10 cellular contexts compared by ENCODE assay signal in the genomic region with DNA sequence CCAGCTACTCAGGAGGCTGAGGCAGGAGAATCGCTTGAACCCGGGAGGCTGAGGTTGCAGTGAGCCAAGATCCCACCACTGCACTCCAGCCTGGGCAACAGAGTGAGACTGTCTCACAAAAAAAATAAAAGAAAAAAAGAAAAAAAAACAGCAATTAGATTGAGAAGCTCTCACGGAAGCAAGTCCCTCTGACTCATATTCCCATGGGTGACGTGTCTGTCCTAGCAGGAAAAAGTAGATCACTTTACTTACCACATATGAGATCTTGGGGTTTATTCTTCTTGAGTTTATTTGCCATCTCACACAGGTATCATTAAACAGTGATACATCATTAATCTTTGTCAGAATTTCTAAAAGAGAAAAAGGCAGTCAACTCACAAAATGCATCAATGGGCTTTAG.
DNase-seq lines count a peak whose midpoint lies in the region; ATAC-seq and TF ChIP-seq lines count a peak whose summit lies in the region.
"Had no signal": no experiment of that assay in that cellular context is flagged by ENCODE, and none has a peak within 500 bp of the region (broad histone marks: within the 10 kb centered on the region; RNA-seq: fewer than 3 reads in every experiment).

No MANE protein-coding gene starts in this region.

- no peak overlapping the region for H3K4me2 ChIP-seq in Karpas-422 (ENCODE audit: low read depth, low read length, poor library complexity, severe bottlenecking)

- no peak overlapping the region for H3K27ac Mint-ChIP-seq in activated naive CD8-positive, alpha-beta T cell treated with anti-CD3 and anti-CD28 coated beads for 36 hours

- H3K27me3 ChIP-seq in Karpas-422 (ENCODE audit: low read length), result no peaks in the 10 kb centered on the region
- no peaks in the 10 kb centered on the region for H3K27me3 ChIP-seq in brain microvascular endothelial cell (replicated peaks)
- no peaks in the 10 kb centered on the region for H3K27me3 ChIP-seq in lower lobe of right lung (ENCODE audit: low read depth)

- no peak overlapping the region for H3K4me3 Mint-ChIP-seq in activated naive CD8-positive, alpha-beta T cell treated with anti-CD3 and anti-CD28 coated beads for 36 hours

- no peaks in the 10 kb centered on the region for H3K9me3 ChIP-seq in Karpas-422 (ENCODE audit: low read length)
- no peaks in the 10 kb centered on the region for H3K9me3 ChIP-seq in lower lobe of right lung
- H3K9me3 ChIP-seq: HAP-1, psoas muscle had no signal

- H3K4me1 ChIP-seq in Karpas-422 (ENCODE audit: low read length), result peaks cover 51% of the 10 kb centered on the region
- H3K4me1 ChIP-seq in lower lobe of right lung, result no peaks in the 10 kb centered on the region
- H3K4me1 ChIP-seq: psoas muscle had no signal

- in situ Hi-C loops in brain microvascular endothelial cell (cut with HindIII; ENCODE audit: low pct_ligation_motif_present, low sequenced_read_pairs), result loop anchor here (25.0 kb wide), 1 partner anchor 250 kb away; no protein-coding TSS in a partner anchor

- H3K79me2 ChIP-seq in Karpas-422 (ENCODE audit: low read length), result no peaks in the 10 kb centered on the region

- H3K4me1 Mint-ChIP-seq in activated naive CD8-positive, alpha-beta T cell treated with anti-CD3 and anti-CD28 coated beads for 36 hours, result no peaks in the 10 kb centered on the region

- ATAC-seq in lower lobe of right lung, result no peak
- no peak for ATAC-seq in GM18511 (IDR thresholded peaks at IDR 0.05; ENCODE audit: unreplicated experiment)
- ATAC-seq: psoas muscle had no signal

- no peaks in the 10 kb centered on the region for H3K9me2 ChIP-seq in Karpas-422 (replicated peaks; ENCODE audit: insufficient read depth, low read length)

- H3K27ac ChIP-seq in Karpas-422 (ENCODE audit: low read length) (no peak overlapping the region), brain microvascular endothelial cell (peak overlapping the region; percentile 78), lower lobe of right lung (no peak overlapping the region)
- H3K27ac ChIP-seq: psoas muscle had no signal

- intact Hi-C loops in lower lobe of right lung (cut with DNase I), result no loop called here

- H3K4me3 ChIP-seq in AG10803 (ENCODE audit: low read length) (no peak overlapping the region), Karpas-422 (ENCODE audit: low read length) (no peak overlapping the region), brain microvascular endothelial cell (ENCODE audit: low read depth, low read length) (no peak overlapping the region), lower lobe of right lung (no peak overlapping the region)
- H3K4me3 ChIP-seq: HAP-1, psoas muscle had no signal

- no peaks in the 10 kb centered on the region for H4K20me1 ChIP-seq in Karpas-422 (ENCODE audit: insufficient read depth, low read depth, low read length)

- H3K9me3 Mint-ChIP-seq in activated naive CD8-positive, alpha-beta T cell treated with anti-CD3 and anti-CD28 coated beads for 36 hours, result no peaks in the 10 kb centered on the region

- no peaks in the 10 kb centered on the region for H3K27me3 Mint-ChIP-seq in activated naive CD8-positive, alpha-beta T cell treated with anti-CD3 and anti-CD28 coated beads for 36 hours

- peak overlapping the region; percentile 15; the same call in 1 of the 2 replicates for H3K9ac ChIP-seq in Karpas-422 (ENCODE audit: low read length)

- no peak overlapping the region for H2AFZ ChIP-seq in Karpas-422 (ENCODE audit: low read length)

- no peak for TF ChIP-seq CTCF in AG10803 (conservative IDR thresholded peaks at IDR 0.05; ENCODE audit: low read length)
- TF ChIP-seq CTCF in brain microvascular endothelial cell (IDR thresholded peaks at IDR 0.05; ENCODE audit: low read depth, low read length, missing control alignments), result no peak
- TF ChIP-seq CTCF in lower lobe of right lung (IDR thresholded peaks at IDR 0.05), result no peak

- peaks cover 5% of the 10 kb centered on the region for H3K36me3 Mint-ChIP-seq in activated naive CD8-positive, alpha-beta T cell treated with anti-CD3 and anti-CD28 coated beads for 36 hours

- DNase-seq in AG10803 (ENCODE audit: low read depth), result peak; percentile 85
- DNase-seq in Karpas-422, result peak; percentile 49
- peak; percentile 91 for DNase-seq in brain microvascular endothelial cell
- DNase-seq in kidney tubule cell (ENCODE audit: low spot score), result peak; percentile 93
- DNase-seq in lower lobe of right lung, result no peak
- DNase-seq in activated CD4-positive, CD25-positive, alpha-beta regulatory T cell treated with anti-CD3 and anti-CD28 coated beads, Interleukin-2, amount 50 U/mL, for 72 hours, result no peak
- no peak for DNase-seq in activated naive CD8-positive, alpha-beta T cell treated with anti-CD3 and anti-CD28 coated beads for 36 hours
- DNase-seq: psoas muscle had no signal

- H3K36me3 ChIP-seq in Karpas-422 (ENCODE audit: insufficient read depth, low read length) (no peaks in the 10 kb centered on the region), brain microvascular endothelial cell (replicated peaks) (peaks cover 2% of the 10 kb centered on the region), lower lobe of right lung (peaks cover 20% of the 10 kb centered on the region)
- H3K36me3 ChIP-seq: HAP-1 had no signal

Comparison
In these comparisons a context has a peak if more than half of its experiments do, and no peak if none do; other contexts are left out.
1. DNase-seq: peak in AG10803 (single experiment), Karpas-422 (single experiment), brain microvascular endothelial cell (single experiment) and kidney tubule cell (single experiment); none in lower lobe of right lung (single experiment), activated CD4-positive, CD25-positive, alpha-beta regulatory T cell treated with anti-CD3 and anti-CD28 coated beads, Interleukin-2, amount 50 U/mL, for 72 hours (single experiment) and activated naive CD8-positive, alpha-beta T cell treated with anti-CD3 and anti-CD28 coated beads for 36 hours (single experiment).